In genomic region chr18:49487711-49488310, GRCh38 we compare ENCODE assay signal across 8 cellular contexts. TPM values are rescaled to one million over a fixed set of nuclear protein-coding genes. Genes with fewer than 3 reads are reported as not detected.
A peak's percentile ranks its signal among the peaks of the same experiment; 100 is the strongest.
DNase-seq lines count a peak whose midpoint lies in the region; ATAC-seq and TF ChIP-seq lines count a peak whose summit lies in the region.

No MANE protein-coding gene starts in this region.

- peaks cover 53% of the 10 kb centered on the region for H3K36me3 ChIP-seq in HUES48 (ENCODE audit: control insufficient read depth, insufficient read depth, low read length)

- in situ Hi-C loops in KBM-7 (cut with MboI; ENCODE audit: low pct_unique_long_range_greater_than_20kb, low sequenced_read_pairs) = no loop called here

- no peak for ATAC-seq in stimulated activated naive CD8-positive, alpha-beta T cell treated with anti-CD3 and anti-CD28 coated beads, Interleukin-15, Interleukin-2, amounts not matched to agents 100 U/mL and 50 U/mL, for 24 hours
- no peak for ATAC-seq in GM18867 (IDR thresholded peaks at IDR 0.05; ENCODE audit: unreplicated experiment)

- peak overlapping the region; percentile 82; the same call in 1 of the 2 replicates for H3K9ac ChIP-seq in HUES48 (ENCODE audit: low read depth, low read length)

- TF ChIP-seq CTCF in VCaP (conservative IDR thresholded peaks at IDR 0.05) = no peak
- no peak for TF ChIP-seq CTCF in fibroblast of the aortic adventitia (IDR thresholded peaks at IDR 0.05; ENCODE audit: insufficient read depth, low read length)

- peaks cover 16% of the 10 kb centered on the region for H3K4me1 ChIP-seq in HUES48 (ENCODE audit: control insufficient read depth, insufficient read depth, low read length)

- peak; percentile 16 for DNase-seq in fibroblast of the aortic adventitia (ENCODE audit: low read depth)
- peak; percentile 21 for DNase-seq in stimulated activated naive CD8-positive, alpha-beta T cell treated with anti-CD3 and anti-CD28 coated beads, Interleukin-15, Interleukin-2, amounts not matched to agents 100 U/mL and 50 U/mL, for 24 hours
- DNase-seq in effector CD8-positive, alpha-beta T cell (lab: John Stamatoyannopoulos, UW) = no peak
- no peak for DNase-seq in NCI-H2081 (lab: John Stamatoyannopoulos, UW)
- DNase-seq in KBM-7 = no peak

- H3K27ac ChIP-seq in HUES48 (ENCODE audit: low read depth, low read length) (peak overlapping the region; percentile 92), VCaP (peak overlapping the region; percentile 92)

- no peaks in the 10 kb centered on the region for H3K9me3 ChIP-seq in HUES48 (ENCODE audit: control insufficient read depth, insufficient read depth, low read length)

- H3K27me3 ChIP-seq in HUES48 (ENCODE audit: control insufficient read depth, insufficient read depth, low read length) = no peaks in the 10 kb centered on the region

- peak overlapping the region; percentile 87 for H3K4me3 ChIP-seq in HUES48 (ENCODE audit: low read depth, low read length)
- peak overlapping the region; percentile 90 for H3K4me3 ChIP-seq in fibroblast of the aortic adventitia (ENCODE audit: low read depth, low read length)

RNA-seq across cellular contexts. Expression of gene C18orf32, which starts 0.8 kb away (rescaled TPM):
- 8.2 and 33.2 TPM in 2 replicates for total RNA-seq in fibroblast of the aortic adventitia (ENCODE audit: low replicate concordance)

RNA-seq across cellular contexts. Expression of gene RPL17, which starts 4.5 kb away (rescaled TPM):
- total RNA-seq in fibroblast of the aortic adventitia (ENCODE audit: low replicate concordance) = 3,258 and 11,376 TPM in 2 replicates

RNA-seq across cellular contexts. Expression of gene DYM, which starts 27.4 kb away (rescaled TPM):
- 30.9 and 39.7 TPM in 2 replicates for total RNA-seq in fibroblast of the aortic adventitia (ENCODE audit: low replicate concordance)

Comparison
In these comparisons a context has a peak if more than half of its experiments do, and no peak if none do; other contexts are left out.
1. DNase-seq: peak in fibroblast of the aortic adventitia (single experiment) and stimulated activated naive CD8-positive, alpha-beta T cell treated with anti-CD3 and anti-CD28 coated beads, Interleukin-15, Interleukin-2, amounts not matched to agents 100 U/mL and 50 U/mL, for 24 hours (single experiment); none in effector CD8-positive, alpha-beta T cell (single experiment), NCI-H2081 (0 of 2) and KBM-7 (single experiment).